ENCODE assay signal across 19 cellular contexts in genomic region chr2:196977491-196977890, GRCh38. TPM values are rescaled to one million over a fixed set of nuclear protein-coding genes. Genes with fewer than 3 reads are reported as not detected.
DNase-seq lines count a peak whose midpoint lies in the region; ATAC-seq and TF ChIP-seq lines count a peak whose summit lies in the region.
"Had no signal": no experiment of that assay in that cellular context is flagged by ENCODE, and none has a peak within 500 bp of the region (broad histone marks: within the 10 kb centered on the region; RNA-seq: fewer than 3 reads in every experiment).

No MANE protein-coding gene starts in this region.

- H3K4me1 Mint-ChIP-seq in mesothelial cell of epicardium, result peaks cover 3% of the 10 kb centered on the region

- no peak overlapping the region for H3K18ac ChIP-seq in IMR-90 (ENCODE audit: low read depth, low read length)

- POLR2A ChIA-PET in IMR-90 (lab: Charles Lee; ENCODE audit: unreplicated experiment), result no interaction called here

- WGBS in IMR-90 (ENCODE audit: extremely low coverage in 2 of 2, insufficient read length in 1 of 2), 2 experiments, result no CpG with 5 or more reads among the region's 2 CpGs

- H3K79me1 ChIP-seq in IMR-90 (ENCODE audit: low read depth in 1 of 2, low read length in 2 of 2), result no peaks in the 10 kb centered on the region

- TF ChIP-seq RAD21 in IMR-90 (IDR thresholded peaks at IDR 0.05; ENCODE audit: low read length), result no peak

- no peak overlapping the region for H3K23ac ChIP-seq in IMR-90 (ENCODE audit: low read depth, low read length)

- no peaks in the 10 kb centered on the region for H3K27me3 ChIP-seq in IMR-90 (ENCODE audit: control insufficient read depth, insufficient read depth, low read length)

- H4K5ac ChIP-seq in IMR-90 (ENCODE audit: low read depth, low read length), result no peak overlapping the region

- H2AK9ac ChIP-seq in IMR-90 (replicated peaks; ENCODE audit: low read depth, low read length, poor library complexity), result no peak overlapping the region

- no peak overlapping the region for H4K91ac ChIP-seq in IMR-90 (ENCODE audit: insufficient read depth, low read depth, low read length)

- DNase-seq in IMR-90 (peak; percentile 23), NCI-H446 (lab: John Stamatoyannopoulos, UW) (peak; percentile 37 to 67), choroid plexus epithelial cell (ENCODE audit: low read depth) (peak; percentile 34), fibroblast of the aortic adventitia (ENCODE audit: low read depth) (peak; percentile 70), NK-92 (lab: John Stamatoyannopoulos, UW; ENCODE audit: unreplicated experiment) (no peak), NCI-H2107 treated with DMSO at 0.1 percent for 48 hours (lab: John Stamatoyannopoulos, UW; ENCODE audit: unreplicated experiment) (no peak), mesothelial cell of epicardium (ENCODE audit: low spot score in 2 of 2, unreplicated experiment in 2 of 2) (no peak)
- DNase-seq: AML-193; Caco-2; CD4-positive, alpha-beta T cell; GF-D8; GOT3; H7; HFFc6 had no signal

- H3K4me3 ChIP-seq in IMR-90 (ENCODE audit: insufficient read depth, low read depth, low read length), result no peak overlapping the region
- H3K4me3 ChIP-seq in choroid plexus epithelial cell (ENCODE audit: low read depth, low read length), result no peak overlapping the region
- no peak overlapping the region for H3K4me3 ChIP-seq in fibroblast of the aortic adventitia (ENCODE audit: low read depth, low read length)
- H3K4me3 ChIP-seq: A549 had no signal

- H3K36me3 ChIP-seq in IMR-90 (ENCODE audit: control insufficient read depth, insufficient read depth, low read length), result no peaks in the 10 kb centered on the region

- peaks cover 2% of the 10 kb centered on the region for H3K27me3 Mint-ChIP-seq in mesothelial cell of epicardium (ENCODE audit: low read depth)
- H3K27me3 Mint-ChIP-seq: CD4-positive, alpha-beta T cell had no signal

- H4K8ac ChIP-seq in IMR-90 (ENCODE audit: low read depth in 2 of 2, low read length in 2 of 2), result no peak overlapping the region

- no peak overlapping the region for H3K4ac ChIP-seq in IMR-90 (ENCODE audit: low read depth, low read length)

- intact Hi-C loops in IMR-90 (cut with micrococcal nuclease), result no loop called here

- no peak for TF ChIP-seq POLR2A in IMR-90 (IDR thresholded peaks at IDR 0.05; ENCODE audit: low read depth, low read length)

- no peak for ATAC-seq in IMR-90 (ENCODE audit: low read depth)
- ATAC-seq in GM19397 (IDR thresholded peaks at IDR 0.05; ENCODE audit: unreplicated experiment), result no peak
- ATAC-seq: A549, HCT116 had no signal

- dilution Hi-C loops in IMR-90 (cut with HindIII; ENCODE audit: low sequenced_read_pairs, unreplicated experiment), result no loop called here

- H3K9me3 ChIP-seq in IMR-90 (ENCODE audit: control insufficient read depth, insufficient read depth, low read length), result no peaks in the 10 kb centered on the region
- H3K9me3 ChIP-seq: A549, Caco-2 had no signal

- in situ Hi-C loops in IMR-90 (cut with MboI; ENCODE audit: low sequenced_read_pairs), result no loop called here

- H3K4me2 ChIP-seq in IMR-90 (ENCODE audit: low read depth, low read length), result no peak overlapping the region
- H3K4me2 ChIP-seq: A549 had no signal

- no peak overlapping the region for H3K9ac ChIP-seq in IMR-90 (ENCODE audit: low read depth, low read length)

- H2BK5ac ChIP-seq in IMR-90 (ENCODE audit: low read depth, low read length, poor library complexity, severe bottlenecking), result no peak overlapping the region

- no peak overlapping the region for H3K14ac ChIP-seq in IMR-90 (replicated peaks; ENCODE audit: low read depth, low read length)

- no peaks in the 10 kb centered on the region for H3K4me1 ChIP-seq in IMR-90 (ENCODE audit: control insufficient read depth, insufficient read depth, low read length)
- H3K4me1 ChIP-seq: A549, Caco-2 had no signal

- no peaks in the 10 kb centered on the region for H4K20me1 ChIP-seq in IMR-90 (ENCODE audit: insufficient read depth, low read length)

- no peaks in the 10 kb centered on the region for H3K36me3 Mint-ChIP-seq in mesothelial cell of epicardium

- H3K4me3 Mint-ChIP-seq in mesothelial cell of epicardium, result no peak overlapping the region
- H3K4me3 Mint-ChIP-seq: CD4-positive, alpha-beta T cell; HFFc6 had no signal

- peaks cover 12% of the 10 kb centered on the region for H3K9me3 Mint-ChIP-seq in mesothelial cell of epicardium
- H3K9me3 Mint-ChIP-seq: CD4-positive, alpha-beta T cell; HFFc6 had no signal

- TF ChIP-seq CTCF in IMR-90 (conservative IDR thresholded peaks at IDR 0.05; ENCODE audit: low read depth, low read length), result no peak
- no peak for TF ChIP-seq CTCF in choroid plexus epithelial cell (conservative IDR thresholded peaks at IDR 0.05; ENCODE audit: low read depth, low read length)
- TF ChIP-seq CTCF in fibroblast of the aortic adventitia (IDR thresholded peaks at IDR 0.05; ENCODE audit: insufficient read depth, low read length), result no peak
- no peak for TF ChIP-seq CTCF in mesothelial cell of epicardium (IDR thresholded peaks at IDR 0.05; ENCODE audit: unreplicated experiment)

- no peak overlapping the region for H2AK5ac ChIP-seq in IMR-90 (ENCODE audit: low read depth, low read length)

- CTCF ChIA-PET in IMR-90 (lab: Yijun Ruan, JAX), result no interaction called here

- H3K9me1 ChIP-seq in IMR-90 (ENCODE audit: insufficient read depth, low read length), result no peaks in the 10 kb centered on the region

- H3K27ac Mint-ChIP-seq in mesothelial cell of epicardium, result no peak overlapping the region
- H3K27ac Mint-ChIP-seq: CD4-positive, alpha-beta T cell; HFFc6 had no signal

- BruUV-seq in IMR-90 (replicated peaks; lab: Mats Ljungman, UMichigan), result no TSS peak

- no peak overlapping the region for H2BK15ac ChIP-seq in IMR-90 (ENCODE audit: low read depth, low read length)

- no peak overlapping the region for H2AFZ ChIP-seq in IMR-90 (replicated peaks; ENCODE audit: low read length, poor library complexity)

- H3K56ac ChIP-seq in IMR-90 (ENCODE audit: extremely low read depth, insufficient read depth, low read length), result no peak overlapping the region

- H2BK120ac ChIP-seq in IMR-90 (ENCODE audit: low read depth, low read length), result no peak overlapping the region

- no peak overlapping the region for H3K27ac ChIP-seq in IMR-90 (ENCODE audit: insufficient read depth, low read length)
- H3K27ac ChIP-seq: 22Rv1, A549, C4-2B had no signal

- H2BK20ac ChIP-seq in IMR-90 (ENCODE audit: low read depth, low read length), result no peak overlapping the region

TF ChIP-seq in IMR-90, 13 proteins besides CTCF, POLR2A, EP300 and RAD21:
- TF ChIP-seq RCOR1 (IDR thresholded peaks at IDR 0.05; ENCODE audit: insufficient replicate concordance, low read length) (no peak), BHLHE40 (IDR thresholded peaks at IDR 0.05; ENCODE audit: low read depth, low read length) (no peak), FOS (IDR thresholded peaks at IDR 0.05; ENCODE audit: low read depth, low read length) (no peak), MAFK (IDR thresholded peaks at IDR 0.05; ENCODE audit: low read depth, low read length) (no peak), CEBPB (IDR thresholded peaks at IDR 0.05; ENCODE audit: low read depth, low read length) (no peak), MXI1 (IDR thresholded peaks at IDR 0.05; ENCODE audit: borderline replicate concordance, low read depth, low read length) (no peak), RFX5 (IDR thresholded peaks at IDR 0.05; ENCODE audit: low read depth, low read length) (no peak), CHD1 (IDR thresholded peaks at IDR 0.05; ENCODE audit: low read depth, low read length) (no peak), ELK1 (IDR thresholded peaks at IDR 0.05; ENCODE audit: borderline replicate concordance, low read depth, low read length) (no peak), NFE2L2 (IDR thresholded peaks at IDR 0.05; ENCODE audit: low read depth, low read length) (no peak), SMC3 (IDR thresholded peaks at IDR 0.05; ENCODE audit: low read depth, low read length) (no peak), MAZ (IDR thresholded peaks at IDR 0.05; ENCODE audit: borderline replicate concordance, low read depth, low read length) (no peak)
- TF ChIP-seq, protein P1, sequence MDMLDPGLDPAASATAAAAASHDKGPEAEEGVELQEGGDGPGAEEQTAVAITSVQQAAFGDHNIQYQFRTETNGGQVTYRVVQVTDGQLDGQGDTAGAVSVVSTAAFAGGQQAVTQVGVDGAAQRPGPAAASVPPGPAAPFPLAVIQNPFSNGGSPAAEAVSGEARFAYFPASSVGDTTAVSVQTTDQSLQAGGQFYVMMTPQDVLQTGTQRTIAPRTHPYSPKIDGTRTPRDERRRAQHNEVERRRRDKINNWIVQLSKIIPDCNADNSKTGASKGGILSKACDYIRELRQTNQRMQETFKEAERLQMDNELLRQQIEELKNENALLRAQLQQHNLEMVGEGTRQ (IDR thresholded peaks at IDR 0.05; ENCODE audit: low read depth, low read length), result no peak

RNA-seq across cellular contexts. Expression of gene PGAP1, which starts 51.0 kb away (rescaled TPM):
- 5.7 and 6.7 TPM in 2 replicates for total RNA-seq in IMR-90 (2012; rRNA removed)
- polyA plus RNA-seq in IMR-90 (2012; rRNA removed), result 1.2 and 1.9 TPM in 2 replicates
- polyA plus RNA-seq in IMR-90 (2012; cell fraction: cytosol; rRNA removed), result 0.42 and 0.60 TPM in 2 replicates
- polyA plus RNA-seq in IMR-90 (2012; cell fraction: nucleus; rRNA removed; ENCODE audit: low replicate concordance), result 0.95 and 5.9 TPM in 2 replicates
- total RNA-seq in fibroblast of the aortic adventitia (ENCODE audit: low replicate concordance), result 10.3 and 14.7 TPM in 2 replicates
- 55.0 to 56.9 TPM (median 55.6 TPM) in 3 replicates for total RNA-seq in mesothelial cell of epicardium

Comparison
In these comparisons a context has a peak if more than half of its experiments do, and no peak if none do; other contexts are left out.
1. DNase-seq: peak in IMR-90 (single experiment), NCI-H446 (2 of 2), choroid plexus epithelial cell (single experiment) and fibroblast of the aortic adventitia (single experiment); none in NK-92 (single experiment), NCI-H2107 treated with DMSO at 0.1 percent for 48 hours (single experiment) and mesothelial cell of epicardium (0 of 2).